1 cellular context compared by ENCODE assay signal in genomic region chr2:25362049-25362563, GRCh38.
TF ChIP-seq lines count a peak whose summit lies in the region.

No MANE protein-coding gene starts in this region.

TF ChIP-seq in K562, 482 proteins besides CTCF, POLR2A, EP300 and RAD21 (continued from another document and continues in another):
- TF ChIP-seq NRF1 (conservative IDR thresholded peaks at IDR 0.05 in 1 of 2, IDR thresholded peaks at IDR 0.05 in 1 of 2) (peak; percentile 91 to 92), ZNF239 (CRISPR knock-in tag; IDR thresholded peaks at IDR 0.05) (no peak), ZNF24 (IDR thresholded peaks at IDR 0.05) (no peak), NFE2 (IDR thresholded peaks at IDR 0.05; ENCODE audit: low read depth) (peak; percentile 86), JUND (IDR thresholded peaks at IDR 0.05; ENCODE audit: borderline replicate concordance, low read depth, low read length) (peak; percentile 32; the same call in 1 of the 2 replicates), JUND (tag; IDR thresholded peaks at IDR 0.05; ENCODE audit: borderline replicate concordance, low read depth, low read length) (no peak), ZNF124 (CRISPR knock-in tag; IDR thresholded peaks at IDR 0.05) (no peak), FOXJ2 (tag; IDR thresholded peaks at IDR 0.05) (no peak), RBFOX2 (IDR thresholded peaks at IDR 0.05; ENCODE audit: low read depth, low read length) (peak; percentile 65), ATF7 (IDR thresholded peaks at IDR 0.05) (peak; percentile 38; the same call in 1 of the 2 replicates), ZBTB7A (IDR thresholded peaks at IDR 0.05; ENCODE audit: borderline replicate concordance, control insufficient read depth, low read depth, low read length) (peak; percentile 41; the same call in 1 of the 2 replicates), VEZF1 (CRISPR knock-in tag; IDR thresholded peaks at IDR 0.05) (peak; percentile 50; the same call in 1 of the 2 replicates), KLF13 (tag; IDR thresholded peaks at IDR 0.05; ENCODE audit: borderline replicate concordance, low read depth) (peak; percentile 77; the same call in 1 of the 2 replicates), BRCA1 (IDR thresholded peaks at IDR 0.05) (no peak), BRCA1 (CRISPR knock-in tag; IDR thresholded peaks at IDR 0.05) (no peak), TEAD2 (tag; IDR thresholded peaks at IDR 0.05) (0 out of 2 replicates have a peak, but pooled peaks have one; percentile 28), ID3 (CRISPR knock-in tag; IDR thresholded peaks at IDR 0.05) (no peak), ID3 (tag; IDR thresholded peaks at IDR 0.05) (no peak), THAP12 (CRISPR knock-in tag; IDR thresholded peaks at IDR 0.05) (0 out of 2 replicates have a peak, but pooled peaks have one; percentile 23), SRF (CRISPR knock-in tag; IDR thresholded peaks at IDR 0.05) (peak in 1 of 2 experiments; percentile 63; a peak in 1 of 4 replicates), TEAD1 (CRISPR knock-in tag; IDR thresholded peaks at IDR 0.05) (peak in 1 of 2 experiments; percentile 78; a peak in 1 of 4 replicates), MEIS2 (IDR thresholded peaks at IDR 0.05; ENCODE audit: partially characterized antibody) (peak; percentile 56), XRCC5 (IDR thresholded peaks at IDR 0.05; ENCODE audit: low read depth, low read length) (peak; percentile 83; the same call in 1 of the 2 replicates), MYC (IDR thresholded peaks at IDR 0.05; ENCODE audit: low read depth, low read length) (peak; percentile 25; the same call in 1 of the 2 replicates), MYC (CRISPR knock-in tag; IDR thresholded peaks at IDR 0.05; ENCODE audit: borderline replicate concordance, low read depth) (no peak), ATF1 (CRISPR knock-in tag; IDR thresholded peaks at IDR 0.05) (no peak), ATF1 (tag; IDR thresholded peaks at IDR 0.05) (peak; percentile 45), TEAD4 (IDR thresholded peaks at IDR 0.05; ENCODE audit: low read length) (peak; percentile 58), TEAD4 (CRISPR knock-in tag; IDR thresholded peaks at IDR 0.05; ENCODE audit: borderline replicate concordance) (no peak), HDAC6 (IDR thresholded peaks at IDR 0.05; ENCODE audit: low read depth, low read length) (no peak), SMAD3 (CRISPR knock-in tag; conservative IDR thresholded peaks at IDR 0.05) (no peak)
- TF ChIP-seq, protein P1, sequence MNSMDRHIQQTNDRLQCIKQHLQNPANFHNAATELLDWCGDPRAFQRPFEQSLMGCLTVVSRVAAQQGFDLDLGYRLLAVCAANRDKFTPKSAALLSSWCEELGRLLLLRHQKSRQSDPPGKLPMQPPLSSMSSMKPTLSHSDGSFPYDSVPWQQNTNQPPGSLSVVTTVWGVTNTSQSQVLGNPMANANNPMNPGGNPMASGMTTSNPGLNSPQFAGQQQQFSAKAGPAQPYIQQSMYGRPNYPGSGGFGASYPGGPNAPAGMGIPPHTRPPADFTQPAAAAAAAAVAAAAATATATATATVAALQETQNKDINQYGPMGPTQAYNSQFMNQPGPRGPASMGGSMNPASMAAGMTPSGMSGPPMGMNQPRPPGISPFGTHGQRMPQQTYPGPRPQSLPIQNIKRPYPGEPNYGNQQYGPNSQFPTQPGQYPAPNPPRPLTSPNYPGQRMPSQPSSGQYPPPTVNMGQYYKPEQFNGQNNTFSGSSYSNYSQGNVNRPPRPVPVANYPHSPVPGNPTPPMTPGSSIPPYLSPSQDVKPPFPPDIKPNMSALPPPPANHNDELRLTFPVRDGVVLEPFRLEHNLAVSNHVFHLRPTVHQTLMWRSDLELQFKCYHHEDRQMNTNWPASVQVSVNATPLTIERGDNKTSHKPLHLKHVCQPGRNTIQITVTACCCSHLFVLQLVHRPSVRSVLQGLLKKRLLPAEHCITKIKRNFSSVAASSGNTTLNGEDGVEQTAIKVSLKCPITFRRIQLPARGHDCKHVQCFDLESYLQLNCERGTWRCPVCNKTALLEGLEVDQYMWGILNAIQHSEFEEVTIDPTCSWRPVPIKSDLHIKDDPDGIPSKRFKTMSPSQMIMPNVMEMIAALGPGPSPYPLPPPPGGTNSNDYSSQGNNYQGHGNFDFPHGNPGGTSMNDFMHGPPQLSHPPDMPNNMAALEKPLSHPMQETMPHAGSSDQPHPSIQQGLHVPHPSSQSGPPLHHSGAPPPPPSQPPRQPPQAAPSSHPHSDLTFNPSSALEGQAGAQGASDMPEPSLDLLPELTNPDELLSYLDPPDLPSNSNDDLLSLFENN (IDR thresholded peaks at IDR 0.05; ENCODE audit: low read depth in 2 of 2, low read length in 2 of 2), result 0 out of 4 replicates have a peak, but pooled peaks of 1 of the 2 experiments have one; percentile 33
- TF ChIP-seq, protein P2, sequence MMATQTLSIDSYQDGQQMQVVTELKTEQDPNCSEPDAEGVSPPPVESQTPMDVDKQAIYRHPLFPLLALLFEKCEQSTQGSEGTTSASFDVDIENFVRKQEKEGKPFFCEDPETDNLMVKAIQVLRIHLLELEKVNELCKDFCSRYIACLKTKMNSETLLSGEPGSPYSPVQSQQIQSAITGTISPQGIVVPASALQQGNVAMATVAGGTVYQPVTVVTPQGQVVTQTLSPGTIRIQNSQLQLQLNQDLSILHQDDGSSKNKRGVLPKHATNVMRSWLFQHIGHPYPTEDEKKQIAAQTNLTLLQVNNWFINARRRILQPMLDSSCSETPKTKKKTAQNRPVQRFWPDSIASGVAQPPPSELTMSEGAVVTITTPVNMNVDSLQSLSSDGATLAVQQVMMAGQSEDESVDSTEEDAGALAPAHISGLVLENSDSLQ (IDR thresholded peaks at IDR 0.05), result peak; percentile 64
- TF ChIP-seq, protein P3, sequence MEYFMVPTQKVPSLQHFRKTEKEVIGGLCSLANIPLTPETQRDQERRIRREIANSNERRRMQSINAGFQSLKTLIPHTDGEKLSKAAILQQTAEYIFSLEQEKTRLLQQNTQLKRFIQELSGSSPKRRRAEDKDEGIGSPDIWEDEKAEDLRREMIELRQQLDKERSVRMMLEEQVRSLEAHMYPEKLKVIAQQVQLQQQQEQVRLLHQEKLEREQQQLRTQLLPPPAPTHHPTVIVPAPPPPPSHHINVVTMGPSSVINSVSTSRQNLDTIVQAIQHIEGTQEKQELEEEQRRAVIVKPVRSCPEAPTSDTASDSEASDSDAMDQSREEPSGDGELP (CRISPR knock-in tag; IDR thresholded peaks at IDR 0.05; ENCODE audit: borderline replicate concordance), result peak; percentile 57; the same call in 1 of the 2 replicates
- TF ChIP-seq, protein P4, sequence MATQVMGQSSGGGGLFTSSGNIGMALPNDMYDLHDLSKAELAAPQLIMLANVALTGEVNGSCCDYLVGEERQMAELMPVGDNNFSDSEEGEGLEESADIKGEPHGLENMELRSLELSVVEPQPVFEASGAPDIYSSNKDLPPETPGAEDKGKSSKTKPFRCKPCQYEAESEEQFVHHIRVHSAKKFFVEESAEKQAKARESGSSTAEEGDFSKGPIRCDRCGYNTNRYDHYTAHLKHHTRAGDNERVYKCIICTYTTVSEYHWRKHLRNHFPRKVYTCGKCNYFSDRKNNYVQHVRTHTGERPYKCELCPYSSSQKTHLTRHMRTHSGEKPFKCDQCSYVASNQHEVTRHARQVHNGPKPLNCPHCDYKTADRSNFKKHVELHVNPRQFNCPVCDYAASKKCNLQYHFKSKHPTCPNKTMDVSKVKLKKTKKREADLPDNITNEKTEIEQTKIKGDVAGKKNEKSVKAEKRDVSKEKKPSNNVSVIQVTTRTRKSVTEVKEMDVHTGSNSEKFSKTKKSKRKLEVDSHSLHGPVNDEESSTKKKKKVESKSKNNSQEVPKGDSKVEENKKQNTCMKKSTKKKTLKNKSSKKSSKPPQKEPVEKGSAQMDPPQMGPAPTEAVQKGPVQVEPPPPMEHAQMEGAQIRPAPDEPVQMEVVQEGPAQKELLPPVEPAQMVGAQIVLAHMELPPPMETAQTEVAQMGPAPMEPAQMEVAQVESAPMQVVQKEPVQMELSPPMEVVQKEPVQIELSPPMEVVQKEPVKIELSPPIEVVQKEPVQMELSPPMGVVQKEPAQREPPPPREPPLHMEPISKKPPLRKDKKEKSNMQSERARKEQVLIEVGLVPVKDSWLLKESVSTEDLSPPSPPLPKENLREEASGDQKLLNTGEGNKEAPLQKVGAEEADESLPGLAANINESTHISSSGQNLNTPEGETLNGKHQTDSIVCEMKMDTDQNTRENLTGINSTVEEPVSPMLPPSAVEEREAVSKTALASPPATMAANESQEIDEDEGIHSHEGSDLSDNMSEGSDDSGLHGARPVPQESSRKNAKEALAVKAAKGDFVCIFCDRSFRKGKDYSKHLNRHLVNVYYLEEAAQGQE (CRISPR knock-in tag; IDR thresholded peaks at IDR 0.05; ENCODE audit: low read depth), result peak; percentile 35; the same call in 1 of the 2 replicates
- TF ChIP-seq, protein P5, sequence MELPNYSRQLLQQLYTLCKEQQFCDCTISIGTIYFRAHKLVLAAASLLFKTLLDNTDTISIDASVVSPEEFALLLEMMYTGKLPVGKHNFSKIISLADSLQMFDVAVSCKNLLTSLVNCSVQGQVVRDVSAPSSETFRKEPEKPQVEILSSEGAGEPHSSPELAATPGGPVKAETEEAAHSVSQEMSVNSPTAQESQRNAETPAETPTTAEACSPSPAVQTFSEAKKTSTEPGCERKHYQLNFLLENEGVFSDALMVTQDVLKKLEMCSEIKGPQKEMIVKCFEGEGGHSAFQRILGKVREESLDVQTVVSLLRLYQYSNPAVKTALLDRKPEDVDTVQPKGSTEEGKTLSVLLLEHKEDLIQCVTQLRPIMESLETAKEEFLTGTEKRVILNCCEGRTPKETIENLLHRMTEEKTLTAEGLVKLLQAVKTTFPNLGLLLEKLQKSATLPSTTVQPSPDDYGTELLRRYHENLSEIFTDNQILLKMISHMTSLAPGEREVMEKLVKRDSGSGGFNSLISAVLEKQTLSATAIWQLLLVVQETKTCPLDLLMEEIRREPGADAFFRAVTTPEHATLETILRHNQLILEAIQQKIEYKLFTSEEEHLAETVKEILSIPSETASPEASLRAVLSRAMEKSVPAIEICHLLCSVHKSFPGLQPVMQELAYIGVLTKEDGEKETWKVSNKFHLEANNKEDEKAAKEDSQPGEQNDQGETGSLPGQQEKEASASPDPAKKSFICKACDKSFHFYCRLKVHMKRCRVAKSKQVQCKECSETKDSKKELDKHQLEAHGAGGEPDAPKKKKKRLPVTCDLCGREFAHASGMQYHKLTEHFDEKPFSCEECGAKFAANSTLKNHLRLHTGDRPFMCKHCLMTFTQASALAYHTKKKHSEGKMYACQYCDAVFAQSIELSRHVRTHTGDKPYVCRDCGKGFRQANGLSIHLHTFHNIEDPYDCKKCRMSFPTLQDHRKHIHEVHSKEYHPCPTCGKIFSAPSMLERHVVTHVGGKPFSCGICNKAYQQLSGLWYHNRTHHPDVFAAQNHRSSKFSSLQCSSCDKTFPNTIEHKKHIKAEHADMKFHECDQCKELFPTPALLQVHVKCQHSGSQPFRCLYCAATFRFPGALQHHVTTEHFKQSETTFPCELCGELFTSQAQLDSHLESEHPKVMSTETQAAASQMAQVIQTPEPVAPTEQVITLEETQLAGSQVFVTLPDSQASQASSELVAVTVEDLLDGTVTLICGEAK (IDR thresholded peaks at IDR 0.05), result peak; percentile 25; the same call in 1 of the 2 replicates
- TF ChIP-seq, protein P5 (CRISPR knock-in tag; IDR thresholded peaks at IDR 0.05), result no peak
